Comparison of ENCODE assay signal across 10 cellular contexts in genomic region chr3:42159147-42159546, GRCh38.
A peak's percentile ranks its signal among the peaks of the same experiment; 100 is the strongest.
DNase-seq lines count a peak whose midpoint lies in the region; ATAC-seq, FAIRE-seq and TF ChIP-seq lines count a peak whose summit lies in the region.
"Had no signal": no experiment of that assay in that cellular context is flagged by ENCODE, and none has a peak within 500 bp of the region (broad histone marks: within the 10 kb centered on the region; RNA-seq: fewer than 3 reads in every experiment).

No MANE protein-coding gene starts in this region.

- no peak overlapping the region for H3K9ac ChIP-seq in endothelial cell of umbilical vein (replicated peaks; ENCODE audit: extremely low read depth, insufficient read depth, low read length)

- dilution Hi-C loops in endothelial cell of umbilical vein (cut with MboI; ENCODE audit: extremely low pct_ligation_motif_present, low sequenced_read_pairs) = no loop called here

- ATAC-seq in activated CD4-positive, alpha-beta T cell treated with anti-CD3 and anti-CD28 coated beads for 36 hours = no peak
- ATAC-seq in GM18870 (IDR thresholded peaks at IDR 0.05; ENCODE audit: unreplicated experiment) = no peak
- ATAC-seq in GM19463 (IDR thresholded peaks at IDR 0.05; ENCODE audit: unreplicated experiment) = no peak

- peaks cover 34% of the 10 kb centered on the region for H3K79me2 ChIP-seq in endothelial cell of umbilical vein (ENCODE audit: control insufficient read depth, insufficient read depth, low read length)

- peaks cover 2% of the 10 kb centered on the region for H3K36me3 Mint-ChIP-seq in activated CD4-positive, alpha-beta T cell treated with anti-CD3 and anti-CD28 coated beads, Interleukin-2, amount 10 ng/mL, durations not matched to agents 7 days and 5 days (ENCODE audit: low read depth)
- H3K36me3 Mint-ChIP-seq in activated CD4-positive, alpha-beta T cell treated with anti-CD3 and anti-CD28 coated beads for 36 hours (ENCODE audit: low read depth) = no peaks in the 10 kb centered on the region

- POLR2A ChIA-PET in activated CD4-positive, alpha-beta T cell treated with anti-CD3 and anti-CD28 coated beads, Interleukin-2, amount 10 ng/mL, durations not matched to agents 7 days and 5 days (lab: Charles Lee) = no interaction called here
- POLR2A ChIA-PET in activated CD4-positive, alpha-beta T cell treated with anti-CD3 and anti-CD28 coated beads for 36 hours (lab: Charles Lee) = no interaction called here
- POLR2A ChIA-PET in RWPE1 (lab: Yijun Ruan, JAX; ENCODE audit: low non-redundant PET) (no interaction called here), endothelial cell of umbilical vein (lab: Charles Lee) (interaction anchor here (0.6 kb wide), 1 partner anchor 14 kb away, joined by 6 read pairs; no protein-coding TSS in a partner anchor)

- no peaks in the 10 kb centered on the region for H3K9me3 Mint-ChIP-seq in activated CD4-positive, alpha-beta T cell treated with anti-CD3 and anti-CD28 coated beads, Interleukin-2, amount 10 ng/mL, durations not matched to agents 7 days and 5 days
- no peaks in the 10 kb centered on the region for H3K9me3 Mint-ChIP-seq in activated CD4-positive, alpha-beta T cell treated with anti-CD3 and anti-CD28 coated beads for 36 hours (ENCODE audit: low read depth)

- no peak for TF ChIP-seq POLR2A in endothelial cell of umbilical vein (IDR thresholded peaks at IDR 0.05; ENCODE audit: low read depth, low read length)

- CTCF ChIA-PET in activated CD4-positive, alpha-beta T cell treated with anti-CD3 and anti-CD28 coated beads, Interleukin-2, amount 10 ng/mL, durations not matched to agents 7 days and 5 days (lab: Charles Lee) = interaction anchor here (0.6 to 0.7 kb wide), 2 partner anchors 9 to 256 kb away, joined by 3 read pairs; no protein-coding TSS in a partner anchor
- CTCF ChIA-PET in activated CD4-positive, alpha-beta T cell treated with anti-CD3 and anti-CD28 coated beads for 36 hours (lab: Charles Lee) = interaction anchor here (0.8 to 1.2 kb wide), 2 partner anchors 23 to 33 kb away, joined by 3 to 4 read pairs; no protein-coding TSS in a partner anchor
- CTCF ChIA-PET in RWPE1 (lab: Yijun Ruan, JAX) = no interaction called here
- CTCF ChIA-PET in endothelial cell of umbilical vein (lab: Charles Lee) = interaction anchor here (1.0 to 2.8 kb wide), 3 partner anchors 11 to 32 kb away, joined by 3 to 30 read pairs (median 4); no protein-coding TSS in a partner anchor

- H3K27me3 ChIP-seq in endothelial cell of umbilical vein (ENCODE audit: control insufficient read depth in 2 of 2, insufficient read depth in 2 of 2, low read length in 2 of 2) (no peaks in the 10 kb centered on the region), small intestine (ENCODE audit: control insufficient read depth in 2 of 2, insufficient read depth in 2 of 2, low read length in 2 of 2) (no peaks in the 10 kb centered on the region)
- H3K27me3 ChIP-seq: adrenal gland had no signal

- peaks cover 46% of the 10 kb centered on the region for H3K4me1 Mint-ChIP-seq in activated CD4-positive, alpha-beta T cell treated with anti-CD3 and anti-CD28 coated beads, Interleukin-2, amount 10 ng/mL, durations not matched to agents 7 days and 5 days
- peaks cover 29% of the 10 kb centered on the region for H3K4me1 Mint-ChIP-seq in activated CD4-positive, alpha-beta T cell treated with anti-CD3 and anti-CD28 coated beads for 36 hours

- H3K9me1 ChIP-seq in endothelial cell of umbilical vein (replicated peaks; ENCODE audit: control insufficient read depth, extremely low read depth, insufficient read depth, low read length) = no peaks in the 10 kb centered on the region

- peak overlapping the region; percentile 76 for H3K27ac Mint-ChIP-seq in activated CD4-positive, alpha-beta T cell treated with anti-CD3 and anti-CD28 coated beads, Interleukin-2, amount 10 ng/mL, durations not matched to agents 7 days and 5 days
- no peak overlapping the region for H3K27ac Mint-ChIP-seq in activated CD4-positive, alpha-beta T cell treated with anti-CD3 and anti-CD28 coated beads for 36 hours

- H3K4me1 ChIP-seq in endothelial cell of umbilical vein (ENCODE audit: control insufficient read depth, extremely low read depth, insufficient read depth, low read length) = peaks cover 34% of the 10 kb centered on the region
- H3K4me1 ChIP-seq in small intestine (ENCODE audit: control insufficient read depth in 2 of 2, insufficient read depth in 1 of 2, low read depth in 1 of 2, low read length in 1 of 2) = peaks cover 4 to 8% of the 10 kb centered on the region in 2 donors

- no peak for TF ChIP-seq CTCF in RWPE1 (conservative IDR thresholded peaks at IDR 0.05; ENCODE audit: low read depth)
- TF ChIP-seq CTCF in endothelial cell of umbilical vein (IDR thresholded peaks at IDR 0.05; ENCODE audit: extremely low read depth in 1 of 2, insufficient read depth in 1 of 2, low read depth in 1 of 2, low read length in 2 of 2) = no peak

- H3K27ac ChIP-seq in RWPE1 (peak overlapping the region; percentile 80), endothelial cell of umbilical vein (ENCODE audit: insufficient read depth, low read depth, low read length) (no peak overlapping the region), small intestine (ENCODE audit: low read depth in 1 of 2, low read length in 1 of 2) (peak overlapping the region; percentile 85 to 91)

- peak overlapping the region; percentile 89 for H3K4me2 ChIP-seq in endothelial cell of umbilical vein (ENCODE audit: insufficient read depth, low read length)

- BruUV-seq in endothelial cell of umbilical vein (replicated peaks; lab: Mats Ljungman, UMichigan) = no TSS peak

- DNase-seq in activated CD4-positive, alpha-beta T cell treated with anti-CD3 and anti-CD28 coated beads, Interleukin-2, amount 10 ng/mL, durations not matched to agents 7 days and 5 days = no peak
- DNase-seq in activated CD4-positive, alpha-beta T cell treated with anti-CD3 and anti-CD28 coated beads for 36 hours = no peak
- no peak for DNase-seq in RWPE1 (ENCODE audit: low spot score)
- DNase-seq in endothelial cell of umbilical vein (ENCODE audit: low read depth, low spot score) = no peak
- DNase-seq in small intestine = no peak
- no peak for DNase-seq in NCI-H82 (lab: John Stamatoyannopoulos, UW)
- DNase-seq: erythroblast had no signal

- no peaks in the 10 kb centered on the region for H3K36me3 ChIP-seq in endothelial cell of umbilical vein (ENCODE audit: control insufficient read depth in 2 of 2, extremely low read depth in 1 of 2, insufficient read depth in 2 of 2, low read length in 2 of 2)
- no peaks in the 10 kb centered on the region for H3K36me3 ChIP-seq in small intestine (ENCODE audit: control insufficient read depth in 2 of 2, insufficient read depth in 2 of 2, low read length in 2 of 2)
- H3K36me3 ChIP-seq: adrenal gland had no signal

- 21 to 60% (median 41%) methylated on average over 8 of the region's 8 CpGs for WGBS in small intestine, 3 donors

- FAIRE-seq in endothelial cell of umbilical vein (lab: Jason Lieb, UNC) (no peak), small intestine (lab: Jason Lieb, UNC) (no peak)

- intact Hi-C loops in activated CD4-positive, alpha-beta T cell treated with anti-CD3 and anti-CD28 coated beads for 36 hours (cut with DNase I, micrococcal nuclease) = no loop called here
- intact Hi-C loops in endothelial cell of umbilical vein (cut with micrococcal nuclease) = no loop called here

- H3K4me3 ChIP-seq in endothelial cell of umbilical vein (replicated peaks in 1 of 3; ENCODE audit: insufficient read depth in 1 of 3, low read depth in 1 of 3, low read length in 3 of 3) (no peak overlapping the region), small intestine (ENCODE audit: low read depth in 1 of 2, low read length in 2 of 2) (no peak overlapping the region)
- H3K4me3 ChIP-seq: adrenal gland had no signal

- H2AFZ ChIP-seq in endothelial cell of umbilical vein (ENCODE audit: low read depth, low read length) = no peak overlapping the region

- no peak overlapping the region for H3K4me3 Mint-ChIP-seq in activated CD4-positive, alpha-beta T cell treated with anti-CD3 and anti-CD28 coated beads, Interleukin-2, amount 10 ng/mL, durations not matched to agents 7 days and 5 days
- no peak overlapping the region for H3K4me3 Mint-ChIP-seq in activated CD4-positive, alpha-beta T cell treated with anti-CD3 and anti-CD28 coated beads for 36 hours

- no peaks in the 10 kb centered on the region for H4K20me1 ChIP-seq in endothelial cell of umbilical vein (replicated peaks; ENCODE audit: control insufficient read depth, extremely low read depth, insufficient read depth, low read length)

- no peaks in the 10 kb centered on the region for H3K27me3 Mint-ChIP-seq in activated CD4-positive, alpha-beta T cell treated with anti-CD3 and anti-CD28 coated beads, Interleukin-2, amount 10 ng/mL, durations not matched to agents 7 days and 5 days
- no peaks in the 10 kb centered on the region for H3K27me3 Mint-ChIP-seq in activated CD4-positive, alpha-beta T cell treated with anti-CD3 and anti-CD28 coated beads for 36 hours

- no peaks in the 10 kb centered on the region for H3K9me3 ChIP-seq in endothelial cell of umbilical vein (replicated peaks; ENCODE audit: control insufficient read depth, insufficient read depth, low read length)
- no peaks in the 10 kb centered on the region for H3K9me3 ChIP-seq in small intestine (ENCODE audit: control insufficient read depth, low read depth)
- H3K9me3 ChIP-seq: adrenal gland had no signal

TF ChIP-seq in endothelial cell of umbilical vein, 7 proteins besides CTCF, POLR2A, EP300 and RAD21:
- TF ChIP-seq EZH2 (IDR thresholded peaks at IDR 0.05; ENCODE audit: borderline replicate concordance, low read depth, low read length, severe bottlenecking) (no peak), JUN (IDR thresholded peaks at IDR 0.05; ENCODE audit: borderline replicate concordance, insufficient read depth, insufficient read length, low read depth) (no peak)
